30 cellular contexts compared by ENCODE assay signal in the genomic region with DNA sequence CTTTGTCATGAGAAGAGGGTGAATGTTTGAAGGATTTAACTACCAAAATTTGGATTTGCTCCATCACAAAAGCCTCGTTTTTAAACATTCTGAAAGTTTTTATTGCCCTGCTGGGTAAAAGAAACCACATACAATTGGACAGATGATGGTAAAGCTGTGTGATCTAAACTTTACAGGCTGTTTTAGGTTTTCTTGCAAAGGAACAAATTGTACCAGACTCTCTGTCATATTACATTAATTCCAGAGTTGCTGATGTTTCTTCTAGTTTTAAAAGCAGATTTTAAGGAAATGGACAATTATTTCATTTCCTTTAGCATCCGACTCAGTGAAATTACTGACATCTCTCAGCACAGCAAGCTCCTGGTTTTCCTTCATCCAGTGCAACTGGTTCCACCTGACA.
"Had no signal": no experiment of that assay in that cellular context is flagged by ENCODE, and none has a peak within 500 bp of the region (broad histone marks: within the 10 kb centered on the region; RNA-seq: fewer than 3 reads in every experiment).

No MANE protein-coding gene starts in this region.

- H3K27ac ChIP-seq: neural progenitor cell, ovary, parathyroid adenoma, right lobe of liver, sigmoid colon, skin epidermis, spleen, suprapubic skin, testis, tibial artery, transverse colon, upper lobe of right lung, uterus had no signal

- ATAC-seq: naive thymus-derived CD4-positive, alpha-beta T cell; natural killer cell; right cardiac atrium; right lobe of liver; stimulated activated memory B cell treated with anti-CD40 and anti-IgM and Interleukin-4, amounts not matched to agents 10 μg/mL and 1 μg/mL and 100 μg/mL, for 72 hours; stimulated activated naive CD8-positive, alpha-beta T cell treated with anti-CD3 and anti-CD28 coated beads, Interleukin-15, amount 100 ng/mL, for 72 hours; stimulated activated naive CD8-positive, alpha-beta T cell treated with anti-CD3 and anti-CD28 coated beads, Interleukin-15, Interleukin-2, amounts not matched to agents 100 U/mL and 50 U/mL, for 24 hours; upper lobe of right lung had no signal

- H3K4me3 ChIP-seq: neural progenitor cell, ovary, right lobe of liver, sigmoid colon, skin epidermis, smooth muscle cell, spleen, suprapubic skin, testis, tibial artery, transverse colon, upper lobe of right lung, uterus had no signal

- H2AFZ ChIP-seq: neural progenitor cell, parathyroid adenoma had no signal

- H3K4me1 ChIP-seq: neural progenitor cell, parathyroid adenoma, right lobe of liver, spleen, testis, upper lobe of right lung, uterus had no signal

- H3K36me3 ChIP-seq: neural progenitor cell, ovary, right lobe of liver, sigmoid colon, spleen, suprapubic skin, tibial artery, transverse colon, upper lobe of right lung, uterus had no signal

- H3K27me3 ChIP-seq: neural progenitor cell, ovary, right lobe of liver, sigmoid colon, suprapubic skin, testis, transverse colon, upper lobe of right lung, uterus had no signal

- DNase-seq: naive thymus-derived CD4-positive, alpha-beta T cell; natural killer cell; occipital lobe; ovary; posterior cingulate gyrus; retina; right cardiac atrium; right lobe of liver; sigmoid colon; spleen; stimulated activated CD4-positive, alpha-beta T cell treated with anti-CD3 and anti-CD28 coated beads, Interleukin-12 subunit alpha, Interleukin-12 subunit beta, amount 100 ng/mL, for 4 hours; stimulated activated CD4-positive, alpha-beta T cell treated with anti-CD3 and anti-CD28 coated beads, Interleukin-1b, Interleukin-23, amount 100 ng/mL, for 48 hours; stimulated activated CD4-positive, alpha-beta T cell treated with anti-CD3 and anti-CD28 coated beads, Interleukin-4, amount 100 ng/mL, for 1 hour; stimulated activated CD4-positive, alpha-beta T cell treated with anti-CD3 and anti-CD28 coated beads, Interleukin-4, amount 100 ng/mL, for 4 hours; stimulated activated CD8-positive, alpha-beta memory T cell treated with anti-CD3 and anti-CD28 coated beads, Interleukin-4, amount 100 ng/mL, for 48 hours; stimulated activated naive CD4-positive, alpha-beta T cell; stimulated activated naive CD8-positive, alpha-beta T cell treated with anti-CD3 and anti-CD28 coated beads, Interleukin-15, amount 100 ng/mL, for 72 hours; stimulated activated naive CD8-positive, alpha-beta T cell treated with anti-CD3 and anti-CD28 coated beads, Interleukin-15, Interleukin-2, amounts not matched to agents 100 U/mL and 50 U/mL, for 24 hours; substantia nigra; testis; tibial artery; transverse colon; upper lobe of right lung; uterus had no signal

- H3K4me2 ChIP-seq: neural progenitor cell, smooth muscle cell had no signal

- H3K79me2 ChIP-seq: parathyroid adenoma had no signal

- H3K9ac ChIP-seq: neural progenitor cell, parathyroid adenoma had no signal

- H3K9me3 ChIP-seq: ovary, right lobe of liver, sigmoid colon, spleen, suprapubic skin, testis, tibial artery, transverse colon, upper lobe of right lung, uterus had no signal
